In genomic region chr1:91771717-91772116, GRCh38 we compare ENCODE assay signal across 22 cellular contexts.
DNase-seq lines count a peak whose midpoint lies in the region; ATAC-seq and TF ChIP-seq lines count a peak whose summit lies in the region.
"Had no signal": no experiment of that assay in that cellular context is flagged by ENCODE, and none has a peak within 500 bp of the region (broad histone marks: within the 10 kb centered on the region; RNA-seq: fewer than 3 reads in every experiment).

No MANE protein-coding gene starts in this region.

- H3K27ac Mint-ChIP-seq in activated CD4-positive, alpha-beta T cell treated with anti-CD3 and anti-CD28 coated beads, Interleukin-2, amount 10 ng/mL, durations not matched to agents 7 days and 5 days: peak overlapping the region; percentile 50
- H3K27ac Mint-ChIP-seq in immature natural killer cell: peak overlapping the region in 5 of 6 donors; percentile 16 to 80 (median 67)
- H3K27ac Mint-ChIP-seq in natural killer cell treated with Interleukin-12 subunit alpha and Interleukin-12 subunit beta and Interleukin-15 and Interleukin-18, amount 100 ng/mL, for 72 hours: peak overlapping the region; percentile 3 to 86
- peak overlapping the region; percentile 10 for H3K27ac Mint-ChIP-seq in neural progenitor cell
- H3K27ac Mint-ChIP-seq: CD14-positive monocyte had no signal

- no peaks in the 10 kb centered on the region for H3F3A ChIP-seq in neural progenitor cell (ENCODE audit: low read depth)

- H3K9me3 Mint-ChIP-seq in activated CD4-positive, alpha-beta T cell treated with anti-CD3 and anti-CD28 coated beads, Interleukin-2, amount 10 ng/mL, durations not matched to agents 7 days and 5 days: peaks cover 9% of the 10 kb centered on the region
- H3K9me3 Mint-ChIP-seq in immature natural killer cell (no peaks in the 10 kb centered on the region), neural progenitor cell (no peaks in the 10 kb centered on the region)
- peaks cover 3% of the 10 kb centered on the region for H3K9me3 Mint-ChIP-seq in natural killer cell treated with Interleukin-12 subunit alpha and Interleukin-12 subunit beta and Interleukin-15 and Interleukin-18, amount 100 ng/mL, for 72 hours

- H4K20me1 ChIP-seq in neural progenitor cell (ENCODE audit: low read depth): no peaks in the 10 kb centered on the region
- H4K20me1 ChIP-seq: BLaER1 treated with 17β-estradiol and CSF1 and Interleukin-3, amounts not matched to agents 10 nM and 100 nM had no signal

- CTCF ChIA-PET in activated CD4-positive, alpha-beta T cell treated with anti-CD3 and anti-CD28 coated beads, Interleukin-2, amount 10 ng/mL, durations not matched to agents 7 days and 5 days (lab: Charles Lee): no interaction called here

- no peaks in the 10 kb centered on the region for H3K27me3 Mint-ChIP-seq in activated CD4-positive, alpha-beta T cell treated with anti-CD3 and anti-CD28 coated beads, Interleukin-2, amount 10 ng/mL, durations not matched to agents 7 days and 5 days
- H3K27me3 Mint-ChIP-seq in immature natural killer cell (ENCODE audit: low read depth in 3 of 3) (peaks cover 0 to 12% (median 5%) of the 10 kb centered on the region in 3 donors), neural progenitor cell (ENCODE audit: insufficient read depth, low read depth) (peaks cover 4% of the 10 kb centered on the region)
- H3K27me3 Mint-ChIP-seq in natural killer cell treated with Interleukin-12 subunit alpha and Interleukin-12 subunit beta and Interleukin-15 and Interleukin-18, amount 100 ng/mL, for 72 hours: no peaks in the 10 kb centered on the region
- H3K27me3 Mint-ChIP-seq: CD4-positive, alpha-beta memory T cell had no signal

- H3K36me3 ChIP-seq in neural progenitor cell: no peaks in the 10 kb centered on the region
- H3K36me3 ChIP-seq: BE2C had no signal

- no peak overlapping the region for H3K4me3 Mint-ChIP-seq in activated CD4-positive, alpha-beta T cell treated with anti-CD3 and anti-CD28 coated beads, Interleukin-2, amount 10 ng/mL, durations not matched to agents 7 days and 5 days
- H3K4me3 Mint-ChIP-seq in immature natural killer cell: peak overlapping the region in 1 of 5 donors; percentile 4
- H3K4me3 Mint-ChIP-seq in natural killer cell treated with Interleukin-12 subunit alpha and Interleukin-12 subunit beta and Interleukin-15 and Interleukin-18, amount 100 ng/mL, for 72 hours: no peak overlapping the region
- H3K4me3 Mint-ChIP-seq in neural progenitor cell: no peak overlapping the region
- H3K4me3 Mint-ChIP-seq: CD14-positive monocyte; CD4-positive, alpha-beta memory T cell had no signal

- no peak overlapping the region for H3K4me3 ChIP-seq in neural progenitor cell
- H3K4me3 ChIP-seq: A549; BLaER1 treated with 17β-estradiol and CSF1 and Interleukin-3, amounts not matched to agents 10 nM and 100 nM; GM23248 had no signal

- H3K27me3 ChIP-seq in neural progenitor cell: no peaks in the 10 kb centered on the region
- H3K27me3 ChIP-seq: BE2C; BLaER1 treated with 17β-estradiol and CSF1 and Interleukin-3, amounts not matched to agents 10 nM and 100 nM had no signal

- peaks cover 22% of the 10 kb centered on the region for H3K4me1 ChIP-seq in neural progenitor cell
- H3K4me1 ChIP-seq: BE2C had no signal

- no peak for TF ChIP-seq CTCF in neural progenitor cell (IDR thresholded peaks at IDR 0.05)
- TF ChIP-seq CTCF in GM20000 (IDR thresholded peaks at IDR 0.05; ENCODE audit: extremely low read depth, missing control alignments): no peak

- no peaks in the 10 kb centered on the region for H3K79me2 ChIP-seq in neural progenitor cell (ENCODE audit: low read depth)

- peaks cover 7% of the 10 kb centered on the region for H3K36me3 Mint-ChIP-seq in activated CD4-positive, alpha-beta T cell treated with anti-CD3 and anti-CD28 coated beads, Interleukin-2, amount 10 ng/mL, durations not matched to agents 7 days and 5 days (ENCODE audit: low read depth)
- peaks cover 12 to 21% (median 12%) of the 10 kb centered on the region in 3 donors for H3K36me3 Mint-ChIP-seq in immature natural killer cell
- H3K36me3 Mint-ChIP-seq in natural killer cell treated with Interleukin-12 subunit alpha and Interleukin-12 subunit beta and Interleukin-15 and Interleukin-18, amount 100 ng/mL, for 72 hours: peaks cover 17% of the 10 kb centered on the region
- H3K36me3 Mint-ChIP-seq in neural progenitor cell: peaks cover 5% of the 10 kb centered on the region
- H3K36me3 Mint-ChIP-seq: CD14-positive monocyte had no signal

- H3K4me2 ChIP-seq in neural progenitor cell: no peak overlapping the region
- H3K4me2 ChIP-seq: A549; BLaER1 treated with 17β-estradiol and CSF1 and Interleukin-3, amounts not matched to agents 10 nM and 100 nM had no signal

- no peaks in the 10 kb centered on the region for H3K9me3 ChIP-seq in neural progenitor cell (ENCODE audit: low read depth)
- H3K9me3 ChIP-seq: A549, BE2C had no signal

- no peak for ATAC-seq in natural killer cell treated with Interleukin-12 subunit alpha and Interleukin-12 subunit beta and Interleukin-15 and Interleukin-18, amount 100 ng/mL, for 72 hours
- ATAC-seq: A549 had no signal

- no peak for DNase-seq in activated CD4-positive, alpha-beta T cell treated with anti-CD3 and anti-CD28 coated beads, Interleukin-2, amount 10 ng/mL, durations not matched to agents 7 days and 5 days
- no peak for DNase-seq in activated CD4-positive, alpha-beta T cell treated with anti-CD3 and anti-CD28 coated beads for 48 hours
- no peak for DNase-seq in immature natural killer cell
- no peak for DNase-seq in natural killer cell treated with Interleukin-12 subunit alpha and Interleukin-12 subunit beta and Interleukin-15 and Interleukin-18, amount 100 ng/mL, for 72 hours (ENCODE audit: low spot score)
- DNase-seq in neural progenitor cell (ENCODE audit: low spot score): no peak
- no peak for DNase-seq in iPS-NIHi11 (ENCODE audit: low spot score)
- no peak for DNase-seq in GM20000 (ENCODE audit: low spot score)
- DNase-seq: 8988T; ACHN; AML-193; BE2C; Calu3; CD4-positive, alpha-beta memory T cell; COR-L47; DMS153; DND-41; GM23248; H7; HCEC 1CT had no signal

- no peak overlapping the region for H3K9ac ChIP-seq in neural progenitor cell
- H3K9ac ChIP-seq: BLaER1 treated with 17β-estradiol and CSF1 and Interleukin-3, amounts not matched to agents 10 nM and 100 nM; GM23248 had no signal

- H2AFZ ChIP-seq in neural progenitor cell (replicated peaks): no peak overlapping the region
- H2AFZ ChIP-seq: GM23248 had no signal

- H3K27ac ChIP-seq in neural progenitor cell: no peak overlapping the region
- H3K27ac ChIP-seq: A549; BLaER1 treated with 17β-estradiol and CSF1 and Interleukin-3, amounts not matched to agents 10 nM and 100 nM; GM23248 had no signal

- POLR2A ChIA-PET in activated CD4-positive, alpha-beta T cell treated with anti-CD3 and anti-CD28 coated beads, Interleukin-2, amount 10 ng/mL, durations not matched to agents 7 days and 5 days (lab: Charles Lee): no interaction called here

- H3K4me1 Mint-ChIP-seq in activated CD4-positive, alpha-beta T cell treated with anti-CD3 and anti-CD28 coated beads, Interleukin-2, amount 10 ng/mL, durations not matched to agents 7 days and 5 days: peaks cover 3% of the 10 kb centered on the region
- H3K4me1 Mint-ChIP-seq in immature natural killer cell (peaks cover 87 to 98% of the 10 kb centered on the region in 2 donors), neural progenitor cell (peaks cover 24% of the 10 kb centered on the region)
- H3K4me1 Mint-ChIP-seq in natural killer cell treated with Interleukin-12 subunit alpha and Interleukin-12 subunit beta and Interleukin-15 and Interleukin-18, amount 100 ng/mL, for 72 hours (ENCODE audit: low read depth in 2 of 2): peaks cover 47 to 56% of the 10 kb centered on the region in 2 donors
- H3K4me1 Mint-ChIP-seq: CD14-positive monocyte had no signal

Comparison
In these comparisons a context has a peak if more than half of its experiments do, and no peak if none do; other contexts are left out.
1. H3K27ac Mint-ChIP-seq: peak in every context shown above with its lines; median percentile 67 in immature natural killer cell; 50 in activated CD4-positive, alpha-beta T cell treated with anti-CD3 and anti-CD28 coated beads, Interleukin-2, amount 10 ng/mL, durations not matched to agents 7 days and 5 days; 44 in natural killer cell treated with Interleukin-12 subunit alpha and Interleukin-12 subunit beta and Interleukin-15 and Interleukin-18, amount 100 ng/mL, for 72 hours; 10 in neural progenitor cell.